In genomic region chr4:147965873-147966272, GRCh38 we compare ENCODE assay signal across 5 cellular contexts.
"Had no signal": no experiment of that assay in that cellular context is flagged by ENCODE, and none has a peak within 500 bp of the region (broad histone marks: within the 10 kb centered on the region; RNA-seq: fewer than 3 reads in every experiment).

No MANE protein-coding gene starts in this region.

- H3K4me3 ChIP-seq: GM23338, K562 had no signal

- H3K9me3 Mint-ChIP-seq: GM23338, H9 had no signal

- H3K27ac Mint-ChIP-seq: GM23338, H9 had no signal

- H3K4me3 Mint-ChIP-seq: GM23338, H9 had no signal

- ATAC-seq: GM23338, K562 had no signal

- DNase-seq: H9, HCEC 1CT, IMR-90 had no signal

- H3K4me2 ChIP-seq: GM23338 had no signal
